In the genomic region with DNA sequence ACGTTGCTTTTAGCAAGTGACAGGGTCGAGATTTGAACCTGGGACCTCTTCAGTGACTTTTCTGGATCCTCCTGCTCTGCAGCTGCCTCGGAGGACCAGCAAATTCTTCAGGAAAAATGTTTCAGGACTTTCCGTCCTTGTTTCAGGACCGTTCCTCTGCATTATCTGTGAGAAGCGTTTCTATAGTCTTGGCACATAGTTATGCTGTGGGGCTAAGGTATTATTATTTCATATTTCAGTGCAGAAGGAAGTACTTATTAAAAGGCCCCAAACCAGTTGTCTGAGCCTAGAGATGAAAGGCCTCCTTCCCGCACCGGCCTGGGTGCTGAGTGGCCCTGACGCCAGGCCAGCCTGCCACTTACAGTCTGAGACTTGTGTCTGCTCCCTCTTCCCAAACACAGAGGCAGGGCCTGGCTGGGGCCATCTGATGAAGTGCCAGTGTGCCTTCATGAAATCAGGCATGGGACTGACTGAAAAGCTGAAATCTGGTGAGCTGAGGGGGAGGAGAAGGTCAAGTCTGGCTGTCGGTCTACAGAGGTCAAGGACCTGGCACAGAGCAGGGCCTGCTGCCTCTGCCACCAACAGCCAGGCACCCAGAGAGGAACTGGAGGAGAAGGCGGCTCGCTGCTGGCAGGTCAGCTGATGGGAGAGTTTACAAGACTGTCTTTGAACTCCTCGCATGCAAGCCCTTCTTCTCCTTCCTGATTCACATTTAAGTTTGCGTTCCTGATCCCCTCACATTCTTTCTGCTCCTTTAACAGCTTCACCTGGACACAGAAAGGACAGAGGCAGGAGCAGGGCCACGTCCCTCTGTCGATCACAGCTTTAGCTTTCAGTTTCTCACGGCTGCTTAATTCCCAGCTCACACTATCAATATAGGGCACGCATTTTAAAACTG, we compare ENCODE assay signal across 8 cellular contexts. TPM values are rescaled to one million over a fixed set of nuclear protein-coding genes. Genes with fewer than 3 reads are reported as not detected.
DNase-seq lines count a peak whose midpoint lies in the region; ATAC-seq and TF ChIP-seq lines count a peak whose summit lies in the region.

No MANE protein-coding gene starts in this region.

- peaks cover 3% of the 10 kb centered on the region for H3K27me3 Mint-ChIP-seq in IgD-negative memory B cell

- ATAC-seq in GM21381 (IDR thresholded peaks at IDR 0.05; ENCODE audit: unreplicated experiment) (peak; percentile 77), left cardiac atrium (peak; percentile 92)
- peak; percentile 77 to 89 for ATAC-seq in activated naive CD4-positive, alpha-beta T cell treated with anti-CD3 and anti-CD28 coated beads, Interleukin-2, amount 50 U/mL, for 72 hours

- TF ChIP-seq POLR2A in sigmoid colon (IDR thresholded peaks at IDR 0.05), result no peak

- peak overlapping the region; percentile 13 to 40 (median 36) for H3K4me3 ChIP-seq in sigmoid colon

- H3K4me3 Mint-ChIP-seq in IgD-negative memory B cell, result peak overlapping the region; percentile 72 to 93 (median 87)

- peak overlapping the region; percentile 80 to 84 (median 82) for H3K27ac ChIP-seq in sigmoid colon

- peaks cover 0 to 18% (median 14%) of the 10 kb centered on the region in 4 donors for H3K4me1 ChIP-seq in sigmoid colon

- no peaks in the 10 kb centered on the region for H3K9me3 Mint-ChIP-seq in IgD-negative memory B cell
- no peaks in the 10 kb centered on the region for H3K9me3 Mint-ChIP-seq in activated naive CD4-positive, alpha-beta T cell treated with anti-CD3 and anti-CD28 coated beads, Interleukin-2, amount 50 U/mL, for 72 hours

- peak overlapping the region; percentile 15 to 87 (median 63) for H3K27ac Mint-ChIP-seq in IgD-negative memory B cell
- H3K27ac Mint-ChIP-seq in activated naive CD4-positive, alpha-beta T cell treated with anti-CD3 and anti-CD28 coated beads, Interleukin-2, amount 50 U/mL, for 72 hours, result peak overlapping the region; percentile 81 to 93

- no peaks in the 10 kb centered on the region for H3K9me3 ChIP-seq in sigmoid colon

- WGBS in sigmoid colon, 2 donors, result 50 to 64% methylated on average over 18 of the region's 18 CpGs

- no peak for TF ChIP-seq CTCF in sigmoid colon (IDR thresholded peaks at IDR 0.05)

- no peaks in the 10 kb centered on the region for H3K27me3 ChIP-seq in sigmoid colon

- H3K36me3 Mint-ChIP-seq in IgD-negative memory B cell, result no peaks in the 10 kb centered on the region
- H3K36me3 Mint-ChIP-seq in activated naive CD4-positive, alpha-beta T cell treated with anti-CD3 and anti-CD28 coated beads, Interleukin-2, amount 50 U/mL, for 72 hours, result no peaks in the 10 kb centered on the region

- intact Hi-C loops in left cardiac atrium (cut with DNase I), result no loop called here
- intact Hi-C loops in sigmoid colon (cut with DNase I), result loop anchor here (5.0 kb wide), 1 partner anchor 48 kb away; no protein-coding TSS in a partner anchor

- H3K36me3 ChIP-seq in sigmoid colon, result no peaks in the 10 kb centered on the region

- peak; percentile 44 for DNase-seq in EH (ENCODE audit: low read depth)
- peak in 1 of 2 donors; percentile 19 for DNase-seq in activated naive CD4-positive, alpha-beta T cell treated with anti-CD3 and anti-CD28 coated beads, Interleukin-2, amount 50 U/mL, for 72 hours (ENCODE audit: low spot score in 2 of 2)
- peak; percentile 68 for DNase-seq in left cardiac atrium
- peak; percentile 86 for DNase-seq in sigmoid colon
- no peak for DNase-seq in cortex of kidney (lab: John Stamatoyannopoulos, UW)
- no peak for DNase-seq in NCI-H526 treated with DMSO at 0.1 percent for 48 hours (lab: John Stamatoyannopoulos, UW)

- H3K4me1 Mint-ChIP-seq in IgD-negative memory B cell, result peaks cover 3 to 11% (median 7%) of the 10 kb centered on the region in 3 donors

- TF ChIP-seq EP300 in sigmoid colon (IDR thresholded peaks at IDR 0.05), result no peak

RNA-seq across cellular contexts. Expression of gene QKI, which starts 8.9 kb away (rescaled TPM):
- 9.3 TPM for polyA plus RNA-seq in IgD-negative memory B cell
- total RNA-seq in activated naive CD4-positive, alpha-beta T cell treated with anti-CD3 and anti-CD28 coated beads, Interleukin-2, amount 50 U/mL, for 72 hours, result 10 to 100 TPM; 54.7 to 61.8 TPM
- total RNA-seq in left cardiac atrium, result 100 to 1,000 TPM; 317 to 351 TPM
- total RNA-seq in sigmoid colon, result 100 to 1,000 TPM; 139 to 146 (median 142) TPM
- 10 to 100 TPM in 2 of 3 donors, 1 to 10 TPM in 1; 9.2 to 19.2 (median 14.4) TPM for polyA plus RNA-seq in sigmoid colon

Comparison
In these comparisons a context has a peak if more than half of its experiments do, and no peak if none do; other contexts are left out.
1. DNase-seq: peak in EH (single experiment), left cardiac atrium (single experiment) and sigmoid colon (single experiment); none in cortex of kidney (single experiment) and NCI-H526 treated with DMSO at 0.1 percent for 48 hours (single experiment).
2. Peak in every context shown above with its lines, with median percentiles within 50 percentile points of each other: ATAC-seq.